11 cellular contexts compared by ENCODE assay signal in genomic region chr4:139018971-139019758, GRCh38. TPM values are rescaled to one million over a fixed set of nuclear protein-coding genes. Genes with fewer than 3 reads are reported as not detected.
DNase-seq lines count a peak whose midpoint lies in the region; FAIRE-seq and TF ChIP-seq lines count a peak whose summit lies in the region.
"Had no signal": no experiment of that assay in that cellular context is flagged by ENCODE, and none has a peak within 500 bp of the region (broad histone marks: within the 10 kb centered on the region; RNA-seq: fewer than 3 reads in every experiment).

No MANE protein-coding gene starts in this region.

- H3K36me3 ChIP-seq in BE2C (peaks cover 13% of the 10 kb centered on the region), HUES64 (ENCODE audit: insufficient read depth, low read length) (0 out of 2 replicates have a peak, but pooled peaks cover 7% of the 10 kb centered on the region)
- H3K36me3 ChIP-seq: prostate gland had no signal

- H3K36me3 Mint-ChIP-seq in activated naive CD8-positive, alpha-beta T cell treated with anti-CD3 and anti-CD28 coated beads for 36 hours: peaks cover 26% of the 10 kb centered on the region

- H3K4me3 ChIP-seq in BE2C (ENCODE audit: low read depth, low read length) (0 out of 2 replicates have a peak overlapping the region, but pooled peaks have one; percentile 92), HUES64 (ENCODE audit: low read length) (peak overlapping the region; percentile 99)
- H3K4me3 ChIP-seq: prostate gland had no signal

- peaks cover 34% of the 10 kb centered on the region for H3K4me1 Mint-ChIP-seq in activated naive CD8-positive, alpha-beta T cell treated with anti-CD3 and anti-CD28 coated beads for 36 hours

- H3K27ac ChIP-seq in HUES64 (ENCODE audit: low read depth, low read length): peak overlapping the region; percentile 41; the same call in 1 of the 2 replicates
- H3K27ac ChIP-seq: prostate gland had no signal

- DNase-seq in BE2C: peak; percentile 33
- no peak for DNase-seq in activated naive CD8-positive, alpha-beta T cell treated with anti-CD3 and anti-CD28 coated beads for 36 hours
- peak; percentile 29 for DNase-seq in iris pigment epithelial cell (ENCODE audit: low read depth)
- DNase-seq in kidney glomerular epithelial cell (lab: John Stamatoyannopoulos, UW): no peak
- no peak for DNase-seq in frontal cortex (ENCODE audit: low spot score in 2 of 2)
- no peak for DNase-seq in medulla oblongata (ENCODE audit: extremely low spot score)
- DNase-seq in DMS114 treated with DMSO at 0.1 percent for 48 hours (lab: John Stamatoyannopoulos, UW; ENCODE audit: unreplicated experiment): no peak
- DNase-seq: activated naive CD4-positive, alpha-beta T cell treated with anti-CD3 and anti-CD28 coated beads for 36 hours; NCI-H1417 treated with DMSO at 0.1 percent for 48 hours had no signal

- no peak for FAIRE-seq in frontal cortex (lab: Jason Lieb, UNC)

- no peaks in the 10 kb centered on the region for H3K9me3 Mint-ChIP-seq in activated naive CD8-positive, alpha-beta T cell treated with anti-CD3 and anti-CD28 coated beads for 36 hours
- H3K9me3 Mint-ChIP-seq: activated naive CD4-positive, alpha-beta T cell treated with anti-CD3 and anti-CD28 coated beads for 36 hours had no signal

- no peak for TF ChIP-seq CTCF in BE2C (IDR thresholded peaks at IDR 0.05; ENCODE audit: low read depth, low read length)

- H3K9ac ChIP-seq in HUES64 (ENCODE audit: low read depth, low read length): no peak overlapping the region

- H3K27ac Mint-ChIP-seq in activated naive CD8-positive, alpha-beta T cell treated with anti-CD3 and anti-CD28 coated beads for 36 hours: no peak overlapping the region
- H3K27ac Mint-ChIP-seq: activated naive CD4-positive, alpha-beta T cell treated with anti-CD3 and anti-CD28 coated beads for 36 hours had no signal

- H3K27me3 Mint-ChIP-seq in activated naive CD8-positive, alpha-beta T cell treated with anti-CD3 and anti-CD28 coated beads for 36 hours: no peaks in the 10 kb centered on the region

- H3K27me3 ChIP-seq in BE2C (no peaks in the 10 kb centered on the region), HUES64 (ENCODE audit: insufficient read depth, low read length) (no peaks in the 10 kb centered on the region)

- H3K9me3 ChIP-seq in BE2C: no peaks in the 10 kb centered on the region
- H3K9me3 ChIP-seq in HUES64 (ENCODE audit: insufficient read depth, low read depth, low read length): no peaks in the 10 kb centered on the region
- H3K9me3 ChIP-seq: prostate gland had no signal

- WGBS in HUES64: 47% methylated on average over 10 of the region's 10 CpGs

- H3K4me3 Mint-ChIP-seq in activated naive CD8-positive, alpha-beta T cell treated with anti-CD3 and anti-CD28 coated beads for 36 hours: peak overlapping the region; percentile 50
- H3K4me3 Mint-ChIP-seq: activated naive CD4-positive, alpha-beta T cell treated with anti-CD3 and anti-CD28 coated beads for 36 hours had no signal

- peaks cover 7% of the 10 kb centered on the region for H3K4me1 ChIP-seq in BE2C
- peaks cover 54% of the 10 kb centered on the region for H3K4me1 ChIP-seq in HUES64 (ENCODE audit: insufficient read depth, low read length)

RNA-seq across cellular contexts. Expression of gene NOCT, which starts 3.6 kb away (rescaled TPM):
- polyA plus RNA-seq in BE2C (2012; ENCODE audit: insufficient read depth, insufficient read length, low read depth): 15.5 TPM
- polyA plus RNA-seq in HUES64 (2013, experiment 1 of 2): 19.9 TPM
- polyA plus RNA-seq in HUES64 (2013, experiment 2 of 2): 18.6 TPM
- total RNA-seq in activated naive CD8-positive, alpha-beta T cell treated with anti-CD3 and anti-CD28 coated beads for 36 hours: 10 to 100 TPM; 21.5 to 22.9 TPM
- total RNA-seq in frontal cortex: 33.8 TPM

Comparison
In these comparisons a context has a peak if more than half of its experiments do, and no peak if none do; other contexts are left out.
1. DNase-seq: peak in BE2C (single experiment) and iris pigment epithelial cell (single experiment); none in activated naive CD8-positive, alpha-beta T cell treated with anti-CD3 and anti-CD28 coated beads for 36 hours (single experiment), kidney glomerular epithelial cell (single experiment), frontal cortex (0 of 2), medulla oblongata (single experiment) and DMS114 treated with DMSO at 0.1 percent for 48 hours (single experiment).